1 cellular context compared by ENCODE assay signal in genomic region chr19:18364277-18364825, GRCh38.
TF ChIP-seq lines count a peak whose summit lies in the region.

No MANE protein-coding gene starts in this region.

TF ChIP-seq in A549, 52 proteins besides CTCF, POLR2A, EP300 and RAD21:
- TF ChIP-seq HEYL (CRISPR knock-in tag; IDR thresholded peaks at IDR 0.05), result 0 out of 2 replicates have a peak, but pooled peaks have one; percentile 9
- TF ChIP-seq EHF (CRISPR knock-in tag; IDR thresholded peaks at IDR 0.05), result peak; percentile 80; the same call in 1 of the 2 replicates
- peak; percentile 89 for TF ChIP-seq HOXB13 (CRISPR knock-in tag; IDR thresholded peaks at IDR 0.05; ENCODE audit: low read depth)
